1 cellular context compared by ENCODE assay signal in the genomic region with DNA sequence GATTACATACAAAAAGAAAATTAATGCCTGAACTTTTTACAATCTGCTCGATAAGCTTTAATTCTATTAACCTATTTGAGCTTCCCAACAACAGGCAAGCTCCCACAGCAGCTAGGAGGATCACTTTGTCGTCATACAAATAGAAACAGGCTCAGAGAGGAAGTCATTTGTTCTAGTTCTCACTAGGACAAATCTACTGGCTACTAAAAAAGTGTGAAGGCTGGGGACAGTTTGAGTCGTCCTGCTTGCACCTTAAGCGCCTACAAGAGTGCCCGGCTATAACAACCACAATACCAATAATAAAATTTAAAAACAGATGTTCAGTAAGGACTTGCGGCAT.
TF ChIP-seq lines count a peak whose summit lies in the region.

No MANE protein-coding gene starts in this region.

TF ChIP-seq in IMR-90, 13 proteins besides CTCF, POLR2A, EP300 and RAD21 (continued from another document):
- TF ChIP-seq MAZ (IDR thresholded peaks at IDR 0.05; ENCODE audit: borderline replicate concordance, low read depth, low read length) (no peak), NFE2L2 (IDR thresholded peaks at IDR 0.05; ENCODE audit: low read depth, low read length) (no peak), CEBPB (IDR thresholded peaks at IDR 0.05; ENCODE audit: low read depth, low read length) (no peak), SMC3 (IDR thresholded peaks at IDR 0.05; ENCODE audit: low read depth, low read length) (no peak), MXI1 (IDR thresholded peaks at IDR 0.05; ENCODE audit: borderline replicate concordance, low read depth, low read length) (no peak)
